Comparison of ENCODE assay signal across 1 cellular context in genomic region chr17:47931848-47932247, GRCh38.
A peak's percentile ranks its signal among the peaks of the same experiment; 100 is the strongest.
TF ChIP-seq lines count a peak whose summit lies in the region.

No MANE protein-coding gene starts in this region.

TF ChIP-seq in HepG2, 621 proteins besides CTCF, POLR2A, EP300 and RAD21 (continues in another document):
- TF ChIP-seq PATZ1 (CRISPR knock-in tag; IDR thresholded peaks at IDR 0.05) (peak; percentile 81), GZF1 (CRISPR knock-in tag; IDR thresholded peaks at IDR 0.05) (no peak), ZNF609 (CRISPR knock-in tag; IDR thresholded peaks at IDR 0.05; ENCODE audit: borderline replicate concordance) (peak; percentile 48; the same call in 1 of the 2 replicates), ZNF143 (CRISPR knock-in tag; IDR thresholded peaks at IDR 0.05) (no peak), SAP130 (CRISPR knock-in tag; IDR thresholded peaks at IDR 0.05; ENCODE audit: low read depth) (0 out of 2 replicates have a peak, but pooled peaks have one; percentile 7), RORA (CRISPR knock-in tag; IDR thresholded peaks at IDR 0.05) (no peak), ZBTB43 (CRISPR knock-in tag; conservative IDR thresholded peaks at IDR 0.05) (no peak), MAX (IDR thresholded peaks at IDR 0.05) (peak; percentile 50; the same call in 1 of the 2 replicates), NFKB2 (CRISPR knock-in tag; IDR thresholded peaks at IDR 0.05; ENCODE audit: borderline replicate concordance) (no peak), HINFP (CRISPR knock-in tag; IDR thresholded peaks at IDR 0.05; ENCODE audit: low read depth) (no peak), ZNF746 (CRISPR knock-in tag; IDR thresholded peaks at IDR 0.05) (no peak), ZFP91 (CRISPR knock-in tag; IDR thresholded peaks at IDR 0.05; ENCODE audit: borderline replicate concordance) (0 out of 2 replicates have a peak, but pooled peaks have one; percentile 3), ZNF280D (CRISPR knock-in tag; IDR thresholded peaks at IDR 0.05) (no peak), CC2D1A (CRISPR knock-in tag; IDR thresholded peaks at IDR 0.05) (no peak), MLLT10 (CRISPR knock-in tag; IDR thresholded peaks at IDR 0.05) (no peak), ZNF101 (CRISPR knock-in tag; IDR thresholded peaks at IDR 0.05; ENCODE audit: borderline replicate concordance, low read depth) (no peak), PPARG (CRISPR knock-in tag; conservative IDR thresholded peaks at IDR 0.05) (no peak), NFYC (CRISPR knock-in tag; IDR thresholded peaks at IDR 0.05) (no peak), ZNF775 (CRISPR knock-in tag; IDR thresholded peaks at IDR 0.05; ENCODE audit: borderline replicate concordance) (no peak), TCF7 (IDR thresholded peaks at IDR 0.05; ENCODE audit: low read depth) (no peak), FLYWCH1 (CRISPR knock-in tag; IDR thresholded peaks at IDR 0.05) (no peak), CBX5 (CRISPR knock-in tag; IDR thresholded peaks at IDR 0.05; ENCODE audit: borderline replicate concordance) (no peak), CERS6 (CRISPR knock-in tag; IDR thresholded peaks at IDR 0.05) (no peak), ZNF546 (CRISPR knock-in tag; conservative IDR thresholded peaks at IDR 0.05) (no peak), IRF2 (CRISPR knock-in tag; IDR thresholded peaks at IDR 0.05) (no peak), ZNF552 (CRISPR knock-in tag; IDR thresholded peaks at IDR 0.05; ENCODE audit: borderline replicate concordance) (no peak), ZNF530 (CRISPR knock-in tag; IDR thresholded peaks at IDR 0.05; ENCODE audit: low read depth) (no peak), CHD2 (IDR thresholded peaks at IDR 0.05; ENCODE audit: low read depth, low read length) (no peak), ERF (CRISPR knock-in tag; IDR thresholded peaks at IDR 0.05) (0 out of 2 replicates have a peak, but pooled peaks have one; percentile 35), NFATC3 (CRISPR knock-in tag; IDR thresholded peaks at IDR 0.05) (no peak), NR2F2 (IDR thresholded peaks at IDR 0.05; ENCODE audit: borderline replicate concordance, low read depth) (peak; percentile 75), EEA1 (CRISPR knock-in tag; IDR thresholded peaks at IDR 0.05; ENCODE audit: borderline replicate concordance) (no peak), NRL (CRISPR knock-in tag; IDR thresholded peaks at IDR 0.05; ENCODE audit: borderline replicate concordance) (no peak), ZFX (CRISPR knock-in tag; IDR thresholded peaks at IDR 0.05; ENCODE audit: low read depth) (peak; percentile 52; the same call in 1 of the 2 replicates), ZNF703 (CRISPR knock-in tag; IDR thresholded peaks at IDR 0.05; ENCODE audit: borderline replicate concordance) (no peak), ZMYM2 (CRISPR knock-in tag; IDR thresholded peaks at IDR 0.05) (no peak), LCORL (IDR thresholded peaks at IDR 0.05) (no peak), LCORL (CRISPR knock-in tag; IDR thresholded peaks at IDR 0.05) (peak; percentile 68), ZFYVE20 (CRISPR knock-in tag; IDR thresholded peaks at IDR 0.05; ENCODE audit: borderline replicate concordance, low read depth) (no peak), PAXIP1 (CRISPR knock-in tag; conservative IDR thresholded peaks at IDR 0.05) (peak; percentile 63), NCOA2 (CRISPR knock-in tag; IDR thresholded peaks at IDR 0.05) (no peak), RXRA (CRISPR knock-in tag; IDR thresholded peaks at IDR 0.05) (no peak)
